21 cellular contexts compared by ENCODE assay signal in genomic region chr15:59321000-59321689, GRCh38.
"Had no signal": no experiment of that assay in that cellular context is flagged by ENCODE, and none has a peak within 500 bp of the region (broad histone marks: within the 10 kb centered on the region; RNA-seq: fewer than 3 reads in every experiment).

No MANE protein-coding gene starts in this region.

- H3K27ac ChIP-seq: cardiac muscle cell, lower lobe of right lung, parathyroid adenoma, right lobe of liver, stomach, WERI-Rb-1 had no signal

- H3K4me3 ChIP-seq: cardiac muscle cell, lower lobe of right lung, right lobe of liver, stomach had no signal

- H3K4me1 ChIP-seq: parathyroid adenoma, right lobe of liver had no signal

- ATAC-seq: right lobe of liver had no signal

- H3K4me3 Mint-ChIP-seq: activated naive CD8-positive, alpha-beta T cell treated with anti-CD3 and anti-CD28 coated beads, Interleukin-2, amount 10 ng/mL, durations not matched to agents 7 days and 5 days; activated T-helper 1 cell treated with anti-CD3 and anti-CD28 coated beads, Interleukin-12 subunit alpha, Interleukin-12 subunit beta, Interleukin-2, Interleukin-4 antibody, amounts not matched to agents 30 ng/mL and 10 ng/mL and 1 ng/mL, durations not matched to agents 14 hours and 24 hours and 36 hours; nephron; type B pancreatic cell had no signal

- H3K27ac Mint-ChIP-seq: activated naive CD8-positive, alpha-beta T cell treated with anti-CD3 and anti-CD28 coated beads, Interleukin-2, amount 10 ng/mL, durations not matched to agents 7 days and 5 days; activated T-helper 1 cell treated with anti-CD3 and anti-CD28 coated beads, Interleukin-12 subunit alpha, Interleukin-12 subunit beta, Interleukin-2, Interleukin-4 antibody, amounts not matched to agents 30 ng/mL and 10 ng/mL and 1 ng/mL, durations not matched to agents 14 hours and 24 hours and 36 hours; nephron; type B pancreatic cell had no signal

- H3K9me3 ChIP-seq: lower lobe of right lung, right lobe of liver, stomach had no signal

- H3K36me3 ChIP-seq: cardiac muscle cell, lower lobe of right lung, right lobe of liver, stomach, WERI-Rb-1 had no signal

- DNase-seq: activated CD4-positive, alpha-beta T cell treated with anti-CD3 and anti-CD28 coated beads for 1 hour; activated naive CD4-positive, alpha-beta T cell treated with Interleukin-2 at 50 U/mL for 16 hours; activated naive CD8-positive, alpha-beta T cell treated with anti-CD3 and anti-CD28 coated beads, Interleukin-2, amount 10 ng/mL, durations not matched to agents 7 days and 5 days; activated T-cell treated with anti-CD3 and anti-CD28 coated beads for 4 hours; amygdala; dermis blood vessel endothelial cell; effector memory CD4-positive, alpha-beta T cell; hippocampal formation; islet precursor cell; lower lobe of right lung; right lobe of liver; small intestine; stimulated activated CD4-positive, alpha-beta T cell treated with anti-CD3 and anti-CD28 coated beads, Interleukin-15, amount 100 ng/mL, for 24 hours; stimulated activated CD4-positive, alpha-beta T cell treated with anti-CD3 and anti-CD28 coated beads, Interleukin-2, amount 100 ng/mL, for 48 hours; stomach; WERI-Rb-1 had no signal

- H2AFZ ChIP-seq: parathyroid adenoma had no signal

- H3K27me3 Mint-ChIP-seq: type B pancreatic cell had no signal
